ENCODE assay signal across 9 cellular contexts in the genomic region with DNA sequence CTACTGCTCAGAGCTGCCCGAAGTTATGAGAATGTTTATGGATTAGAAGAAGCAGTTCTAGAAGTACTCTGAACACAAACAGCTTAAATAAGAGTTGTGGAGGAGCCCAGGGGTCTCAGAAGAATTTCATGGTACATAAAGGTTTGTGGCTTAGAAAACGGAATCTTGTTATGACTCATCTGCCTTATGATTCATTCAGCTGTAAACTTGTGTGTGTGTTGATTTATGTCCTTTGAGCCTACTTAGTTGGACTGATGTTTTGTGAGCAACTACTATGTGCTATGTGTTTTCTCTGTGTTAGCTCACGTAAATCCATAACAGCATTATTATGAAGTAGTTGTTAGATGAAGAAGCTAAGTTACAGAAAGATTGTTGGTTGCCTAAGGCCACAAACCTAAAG.
DNase-seq lines count a peak whose midpoint lies in the region; ATAC-seq and TF ChIP-seq lines count a peak whose summit lies in the region.
"Had no signal": no experiment of that assay in that cellular context is flagged by ENCODE, and none has a peak within 500 bp of the region (broad histone marks: within the 10 kb centered on the region; RNA-seq: fewer than 3 reads in every experiment).

No MANE protein-coding gene starts in this region.

- no peaks in the 10 kb centered on the region for H3K27me3 ChIP-seq in right atrium auricular region

- no peak overlapping the region for H3K27ac ChIP-seq in right atrium auricular region

- H3K4me3 ChIP-seq in right atrium auricular region: no peak overlapping the region

- H3K4me1 ChIP-seq in right atrium auricular region: no peaks in the 10 kb centered on the region

- ATAC-seq in GM21447 (IDR thresholded peaks at IDR 0.05; ENCODE audit: unreplicated experiment): peak; percentile 88
- peak; percentile 76 for ATAC-seq in HG03442 (IDR thresholded peaks at IDR 0.05; ENCODE audit: unreplicated experiment)

- H3K9me3 ChIP-seq in right atrium auricular region: no peaks in the 10 kb centered on the region

- no peak for TF ChIP-seq CTCF in right atrium auricular region (IDR thresholded peaks at IDR 0.05)

- peak; percentile 53 for DNase-seq in Daoy (ENCODE audit: low read depth)
- DNase-seq in brain pericyte (ENCODE audit: low read depth, low spot score): peak; percentile 42
- DNase-seq in stimulated activated CD4-positive, alpha-beta T cell treated with anti-CD3 and anti-CD28 coated beads, Interleukin-4, amount 100 ng/mL, for 1 hour: no peak
- DNase-seq in NCI-H1105 (lab: John Stamatoyannopoulos, UW): no peak
- no peak for DNase-seq in hypothalamus (lab: John Stamatoyannopoulos, UW)
- DNase-seq in right atrium auricular region (ENCODE audit: low spot score): no peak
- DNase-seq: activated naive CD8-positive, alpha-beta T cell treated with anti-CD3 and anti-CD28 coated beads, Interleukin-2, amount 10 ng/mL, durations not matched to agents 7 days and 5 days had no signal

- H3K36me3 ChIP-seq in right atrium auricular region: no peaks in the 10 kb centered on the region

Comparison
In these comparisons a context has a peak if more than half of its experiments do, and no peak if none do; other contexts are left out.
1. DNase-seq: peak in Daoy (single experiment) and brain pericyte (single experiment); none in stimulated activated CD4-positive, alpha-beta T cell treated with anti-CD3 and anti-CD28 coated beads, Interleukin-4, amount 100 ng/mL, for 1 hour (single experiment), NCI-H1105 (single experiment), hypothalamus (0 of 51) and right atrium auricular region (single experiment).